In genomic region chr22:35334010-35334409, GRCh38 we compare ENCODE assay signal across 15 cellular contexts. TPM values are rescaled to one million over a fixed set of nuclear protein-coding genes. Genes with fewer than 3 reads are reported as not detected.
DNase-seq lines count a peak whose midpoint lies in the region; ATAC-seq and TF ChIP-seq lines count a peak whose summit lies in the region.
"Had no signal": no experiment of that assay in that cellular context is flagged by ENCODE, and none has a peak within 500 bp of the region (broad histone marks: within the 10 kb centered on the region; RNA-seq: fewer than 3 reads in every experiment).

No MANE protein-coding gene starts in this region.

- H3K9me3 ChIP-seq in PC-9 (ENCODE audit: insufficient read depth, low read depth) = no peaks in the 10 kb centered on the region
- H3K9me3 ChIP-seq: psoas muscle, transverse colon had no signal

- H3K79me2 ChIP-seq in PC-9 (ENCODE audit: low read depth) = no peaks in the 10 kb centered on the region

- H3K27me3 Mint-ChIP-seq in activated CD8-positive, alpha-beta memory T cell treated with anti-CD3 and anti-CD28 coated beads, Interleukin-2, amount 10 ng/mL, durations not matched to agents 7 days and 5 days = no peaks in the 10 kb centered on the region
- no peaks in the 10 kb centered on the region for H3K27me3 Mint-ChIP-seq in activated T-cell treated with anti-CD3 and anti-CD28 coated beads, Interleukin-2, amount 50 U/mL, for 4 hours (ENCODE audit: low read depth)
- H3K27me3 Mint-ChIP-seq in endothelial cell (ENCODE audit: unreplicated experiment) = no peaks in the 10 kb centered on the region

- CTCF ChIA-PET in activated CD8-positive, alpha-beta memory T cell treated with anti-CD3 and anti-CD28 coated beads, Interleukin-2, amount 10 ng/mL, durations not matched to agents 7 days and 5 days (lab: Charles Lee) = interaction anchor here (0.8 to 1.2 kb wide), 2 partner anchors 9 to 70 kb away, joined by 3 read pairs; no protein-coding TSS in a partner anchor
- CTCF ChIA-PET in PC-9 (lab: Charles Lee) = interaction anchor here (0.5 kb wide), 1 partner anchor 16 kb away, joined by 10 read pairs; no protein-coding TSS in a partner anchor

- H3K36me3 ChIP-seq in PC-9 (ENCODE audit: low read depth) = peaks cover 14% of the 10 kb centered on the region

- intact Hi-C loops in PC-9 (cut with micrococcal nuclease; ENCODE audit: unreplicated experiment) = no loop called here

- 0 out of 2 replicates have a peak, but pooled peaks cover 4% of the 10 kb centered on the region for H3K4me1 ChIP-seq in PC-9 (replicated peaks; ENCODE audit: insufficient read depth)

- H3K4me1 Mint-ChIP-seq in activated CD8-positive, alpha-beta memory T cell treated with anti-CD3 and anti-CD28 coated beads, Interleukin-2, amount 10 ng/mL, durations not matched to agents 7 days and 5 days = peaks cover 37% of the 10 kb centered on the region
- H3K4me1 Mint-ChIP-seq in activated T-cell treated with anti-CD3 and anti-CD28 coated beads, Interleukin-2, amount 50 U/mL, for 4 hours (ENCODE audit: low read depth) = peaks cover 38% of the 10 kb centered on the region
- peaks cover 4% of the 10 kb centered on the region for H3K4me1 Mint-ChIP-seq in endothelial cell (ENCODE audit: unreplicated experiment)

- no peak overlapping the region for H2AFZ ChIP-seq in PC-9

- TF ChIP-seq CTCF in PC-9 (conservative IDR thresholded peaks at IDR 0.05) (no peak), endothelial cell (IDR thresholded peaks at IDR 0.05; ENCODE audit: unreplicated experiment) (no peak)

- peaks cover 2% of the 10 kb centered on the region for H3K36me3 Mint-ChIP-seq in activated CD8-positive, alpha-beta memory T cell treated with anti-CD3 and anti-CD28 coated beads, Interleukin-2, amount 10 ng/mL, durations not matched to agents 7 days and 5 days
- H3K36me3 Mint-ChIP-seq in activated T-cell treated with anti-CD3 and anti-CD28 coated beads, Interleukin-2, amount 50 U/mL, for 4 hours (ENCODE audit: insufficient read depth) = peaks cover 22% of the 10 kb centered on the region
- H3K36me3 Mint-ChIP-seq in endothelial cell (ENCODE audit: low read depth, unreplicated experiment) = peaks cover 23% of the 10 kb centered on the region

- no peak overlapping the region for H3K4me3 ChIP-seq in PC-9
- H3K4me3 ChIP-seq: K562, psoas muscle, transverse colon had no signal

- no peak for ATAC-seq in activated CD8-positive, alpha-beta memory T cell treated with anti-CD3 and anti-CD28 coated beads, Interleukin-2, amount 10 ng/mL, durations not matched to agents 7 days and 5 days
- ATAC-seq in activated T-cell treated with anti-CD3 and anti-CD28 coated beads, Interleukin-2, amount 50 U/mL, for 4 hours = peak; percentile 23 to 51
- ATAC-seq: K562, psoas muscle had no signal

- peaks cover 8% of the 10 kb centered on the region; the same call in 1 of the 2 replicates for H3F3A ChIP-seq in PC-9 (ENCODE audit: insufficient read depth, low read depth)

- no peaks in the 10 kb centered on the region; the same call in 1 of the 2 replicates for H4K20me1 ChIP-seq in PC-9 (ENCODE audit: insufficient read depth)

- peak overlapping the region; percentile 31 for H3K27ac Mint-ChIP-seq in activated CD8-positive, alpha-beta memory T cell treated with anti-CD3 and anti-CD28 coated beads, Interleukin-2, amount 10 ng/mL, durations not matched to agents 7 days and 5 days
- no peak overlapping the region for H3K27ac Mint-ChIP-seq in endothelial cell (ENCODE audit: unreplicated experiment)

- DNase-seq in activated CD8-positive, alpha-beta memory T cell treated with anti-CD3 and anti-CD28 coated beads, Interleukin-2, amount 10 ng/mL, durations not matched to agents 7 days and 5 days = no peak
- no peak for DNase-seq in activated CD8-positive, alpha-beta memory T cell treated with anti-CD3 and anti-CD28 coated beads, Interleukin-2, amount 50 U/mL, for 4 hours
- DNase-seq in KBM-7 (peak; percentile 68), SHP77 (lab: John Stamatoyannopoulos, UW) (no peak), PC-9 (no peak), endothelial cell (ENCODE audit: low spot score) (no peak)
- DNase-seq in activated T-cell treated with anti-CD3 and anti-CD28 coated beads, Interleukin-2, amount 50 U/mL, for 4 hours = no peak
- DNase-seq in stimulated activated CD4-positive, alpha-beta T cell treated with anti-CD3 and anti-CD28 coated beads, Interleukin-1b, Interleukin-23, amount 100 ng/mL, for 48 hours = peak; percentile 54
- DNase-seq: GOT3, mammary epithelial cell, NCI-H226, psoas muscle, SHP77 treated with DMSO at 0.1 percent for 48 hours, transverse colon had no signal

- no peaks in the 10 kb centered on the region for H3K9me3 Mint-ChIP-seq in activated CD8-positive, alpha-beta memory T cell treated with anti-CD3 and anti-CD28 coated beads, Interleukin-2, amount 10 ng/mL, durations not matched to agents 7 days and 5 days (ENCODE audit: low read depth)
- no peaks in the 10 kb centered on the region for H3K9me3 Mint-ChIP-seq in activated T-cell treated with anti-CD3 and anti-CD28 coated beads, Interleukin-2, amount 50 U/mL, for 4 hours
- no peaks in the 10 kb centered on the region for H3K9me3 Mint-ChIP-seq in endothelial cell (ENCODE audit: unreplicated experiment)

- no TSS peak for BruUV-seq in PC-9 (replicated peaks; lab: Mats Ljungman, UMichigan)

- H3K27me3 ChIP-seq in PC-9 (ENCODE audit: insufficient read depth, low read depth) = no peaks in the 10 kb centered on the region
- H3K27me3 ChIP-seq: transverse colon had no signal

- in situ Hi-C loops in KBM-7 (cut with MboI; ENCODE audit: low pct_unique_long_range_greater_than_20kb, low sequenced_read_pairs) = no loop called here

- POLR2A ChIA-PET in PC-9 (lab: Charles Lee; ENCODE audit: unreplicated experiment) = no interaction called here

- H3K4me2 ChIP-seq in PC-9 = no peak overlapping the region

- H3K9me2 ChIP-seq in PC-9 (ENCODE audit: insufficient read depth) = no peaks in the 10 kb centered on the region

- no peak overlapping the region for H3K27ac ChIP-seq in PC-9
- H3K27ac ChIP-seq: psoas muscle, transverse colon had no signal

- H3K4me3 Mint-ChIP-seq in activated CD8-positive, alpha-beta memory T cell treated with anti-CD3 and anti-CD28 coated beads, Interleukin-2, amount 10 ng/mL, durations not matched to agents 7 days and 5 days = no peak overlapping the region
- no peak overlapping the region for H3K4me3 Mint-ChIP-seq in activated T-cell treated with anti-CD3 and anti-CD28 coated beads, Interleukin-2, amount 50 U/mL, for 4 hours
- H3K4me3 Mint-ChIP-seq in endothelial cell (ENCODE audit: unreplicated experiment) = no peak overlapping the region

RNA-seq across cellular contexts. Expression of gene TOM1, which starts 34.3 kb away (rescaled TPM):
- total RNA-seq in activated CD8-positive, alpha-beta memory T cell treated with anti-CD3 and anti-CD28 coated beads, Interleukin-2, amount 10 ng/mL, durations not matched to agents 7 days and 5 days = 10 to 100 TPM; 16.1 to 20.5 TPM
- total RNA-seq in activated T-cell treated with anti-CD3 and anti-CD28 coated beads, Interleukin-2, amount 50 U/mL, for 4 hours = 10 to 100 TPM; 20.5 to 24.7 (median 23.0) TPM
- total RNA-seq in PC-9 (2021) (43.6 and 45.1 TPM in 2 replicates), endothelial cell (ENCODE audit: unreplicated experiment) (32.0 TPM)

RNA-seq across cellular contexts. Expression of gene HMOX1, which starts 46.9 kb away (rescaled TPM):
- 1 to 10 TPM in 1 of 2 experiments, under 1 TPM in 1; 0.88 to 6.0 TPM for total RNA-seq in activated CD8-positive, alpha-beta memory T cell treated with anti-CD3 and anti-CD28 coated beads, Interleukin-2, amount 10 ng/mL, durations not matched to agents 7 days and 5 days
- 1 to 10 TPM; 1.2 to 3.0 (median 1.4) TPM for total RNA-seq in activated T-cell treated with anti-CD3 and anti-CD28 coated beads, Interleukin-2, amount 50 U/mL, for 4 hours
- total RNA-seq in PC-9 (2021) = 18.4 and 23.7 TPM in 2 replicates
- total RNA-seq in endothelial cell (ENCODE audit: unreplicated experiment) = 17.5 TPM
- total RNA-seq: K562 had no signal

Comparison
In these comparisons a context has a peak if more than half of its experiments do, and no peak if none do; other contexts are left out.
1. DNase-seq: peak in KBM-7 (single experiment) and stimulated activated CD4-positive, alpha-beta T cell treated with anti-CD3 and anti-CD28 coated beads, Interleukin-1b, Interleukin-23, amount 100 ng/mL, for 48 hours (single experiment); none in activated CD8-positive, alpha-beta memory T cell treated with anti-CD3 and anti-CD28 coated beads, Interleukin-2, amount 10 ng/mL, durations not matched to agents 7 days and 5 days (single experiment), activated CD8-positive, alpha-beta memory T cell treated with anti-CD3 and anti-CD28 coated beads, Interleukin-2, amount 50 U/mL, for 4 hours (single experiment), activated T-cell treated with anti-CD3 and anti-CD28 coated beads, Interleukin-2, amount 50 U/mL, for 4 hours (single experiment), SHP77 (0 of 2), PC-9 (0 of 2) and endothelial cell (single experiment).